ENCODE assay signal across 8 cellular contexts in the genomic region with DNA sequence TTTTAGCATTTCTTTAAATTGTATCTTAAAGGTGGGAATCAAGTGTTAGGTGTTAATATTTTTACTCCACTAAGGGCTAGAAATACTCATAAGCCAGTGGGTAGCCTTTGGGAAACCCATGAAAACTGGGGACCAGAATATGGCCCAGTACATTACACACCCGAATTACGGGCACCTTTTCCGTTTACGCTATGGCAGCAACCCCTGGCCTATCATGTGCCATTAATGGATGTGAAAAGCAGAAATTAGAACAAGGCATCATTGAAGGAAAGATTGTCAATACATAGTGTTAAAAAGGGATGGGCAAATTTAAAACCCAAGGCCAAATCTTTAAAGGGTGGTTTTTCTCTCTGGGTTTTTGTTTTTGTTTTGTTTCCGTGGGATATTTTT. TPM values are rescaled to one million over a fixed set of nuclear protein-coding genes. Genes with fewer than 3 reads are reported as not detected.
DNase-seq lines count a peak whose midpoint lies in the region; ATAC-seq and TF ChIP-seq lines count a peak whose summit lies in the region.

No MANE protein-coding gene starts in this region.

- no peak for DNase-seq in CD8-positive, alpha-beta T cell
- DNase-seq in MM.1S (no peak), neural progenitor cell (ENCODE audit: low spot score) (no peak), cerebellum (ENCODE audit: low spot score) (no peak), DMS153 treated with DMSO at 0.1 percent for 48 hours (lab: John Stamatoyannopoulos, UW; ENCODE audit: unreplicated experiment) (no peak)

- H2AFZ ChIP-seq in MM.1S (ENCODE audit: low read length) (no peak overlapping the region), neural progenitor cell (replicated peaks) (peak overlapping the region; percentile 15)

- POLR2A ChIA-PET in CD8-positive, alpha-beta T cell (lab: Charles Lee), result no interaction called here

- 65 to 68% methylated on average over 5 of the region's 5 CpGs for WGBS in ectodermal cell, 2 experiments

- H3K9ac ChIP-seq in MM.1S (ENCODE audit: low read length) (peak overlapping the region; percentile 90), neural progenitor cell (peak overlapping the region; percentile 83)

- H3K4me3 ChIP-seq in CD8-positive, alpha-beta T cell (ENCODE audit: low read depth, low read length), result peak overlapping the region; percentile 58
- H3K4me3 ChIP-seq in MM.1S (ENCODE audit: low read length) (peak overlapping the region; percentile 90), ectodermal cell (ENCODE audit: insufficient read depth, low read depth, low read length) (peak overlapping the region; percentile 86), neural progenitor cell (peak overlapping the region; percentile 92)

- H3K27ac ChIP-seq in CD8-positive, alpha-beta T cell (ENCODE audit: low read depth, low read length), result no peak overlapping the region
- peak overlapping the region; percentile 77; the same call in 1 of the 2 replicates for H3K27ac ChIP-seq in MM.1S (ENCODE audit: low read length)
- no peak overlapping the region for H3K27ac ChIP-seq in ectodermal cell (ENCODE audit: insufficient read depth, low read depth, low read length, poor library complexity, severe bottlenecking)
- H3K27ac ChIP-seq in neural progenitor cell, result no peak overlapping the region

- TF ChIP-seq CTCF in CD8-positive, alpha-beta T cell (IDR thresholded peaks at IDR 0.05), result no peak
- TF ChIP-seq CTCF in MM.1S (IDR thresholded peaks at IDR 0.05; ENCODE audit: low read length) (no peak), neural progenitor cell (IDR thresholded peaks at IDR 0.05) (no peak)

- H3K27me3 Mint-ChIP-seq in CD8-positive, alpha-beta T cell (ENCODE audit: low read depth), result no peaks in the 10 kb centered on the region
- peaks cover 2% of the 10 kb centered on the region for H3K27me3 Mint-ChIP-seq in neural progenitor cell (ENCODE audit: insufficient read depth, low read depth)

- H3K36me3 ChIP-seq in CD8-positive, alpha-beta T cell (ENCODE audit: insufficient read depth, low read length), result peaks cover 4% of the 10 kb centered on the region
- H3K36me3 ChIP-seq in MM.1S (replicated peaks; ENCODE audit: insufficient read depth, low read length) (no peaks in the 10 kb centered on the region), ectodermal cell (ENCODE audit: control insufficient read depth, insufficient read depth, low read length) (peaks cover 7% of the 10 kb centered on the region), neural progenitor cell (no peaks in the 10 kb centered on the region)

- H3K4me1 Mint-ChIP-seq in CD8-positive, alpha-beta T cell (ENCODE audit: low read depth), result peaks cover 21% of the 10 kb centered on the region
- peaks cover 31% of the 10 kb centered on the region for H3K4me1 Mint-ChIP-seq in neural progenitor cell

- intact Hi-C loops in CD8-positive, alpha-beta T cell (cut with DNase I, micrococcal nuclease), result loop anchor here (1.0 to 10.0 kb wide), 14 partner anchors 42 to 792 kb away; partner anchors contain the start of genes ATG4B (in 2 of the 2), D2HGDH (in 2 of the 2), DUSP28 (in 2 of the 2) and HDLBP (in 2 of the 2)

- CTCF ChIA-PET in CD8-positive, alpha-beta T cell (lab: Charles Lee), result no interaction called here

- H3F3A ChIP-seq in MM.1S (ENCODE audit: insufficient read depth, low read length), result peaks cover 21% of the 10 kb centered on the region
- peaks cover 34% of the 10 kb centered on the region for H3F3A ChIP-seq in neural progenitor cell (ENCODE audit: low read depth)

- H3K4me3 Mint-ChIP-seq in CD8-positive, alpha-beta T cell, result peak overlapping the region; percentile 86
- peak overlapping the region; percentile 84 for H3K4me3 Mint-ChIP-seq in neural progenitor cell

- H3K4me1 ChIP-seq in CD8-positive, alpha-beta T cell (ENCODE audit: insufficient read depth, low read length), result peaks cover 10% of the 10 kb centered on the region
- H3K4me1 ChIP-seq in MM.1S (ENCODE audit: low read length) (peaks cover 13% of the 10 kb centered on the region), ectodermal cell (ENCODE audit: control insufficient read depth, insufficient read depth, low read length) (peaks cover 6% of the 10 kb centered on the region), neural progenitor cell (peaks cover 25% of the 10 kb centered on the region)

- H3K27ac Mint-ChIP-seq in CD8-positive, alpha-beta T cell, result peak overlapping the region; percentile 67
- no peak overlapping the region for H3K27ac Mint-ChIP-seq in neural progenitor cell

- no peaks in the 10 kb centered on the region for H3K9me3 Mint-ChIP-seq in CD8-positive, alpha-beta T cell
- no peaks in the 10 kb centered on the region for H3K9me3 Mint-ChIP-seq in neural progenitor cell

- H3K79me2 ChIP-seq in MM.1S (ENCODE audit: low read length) (peaks cover 55% of the 10 kb centered on the region), neural progenitor cell (ENCODE audit: low read depth) (peaks cover 57% of the 10 kb centered on the region)

- peaks cover 24% of the 10 kb centered on the region for H3K36me3 Mint-ChIP-seq in CD8-positive, alpha-beta T cell
- peaks cover 2% of the 10 kb centered on the region for H3K36me3 Mint-ChIP-seq in neural progenitor cell

- no peaks in the 10 kb centered on the region for H3K9me3 ChIP-seq in CD8-positive, alpha-beta T cell (ENCODE audit: low read length)
- H3K9me3 ChIP-seq in MM.1S (replicated peaks; ENCODE audit: insufficient read depth, low read length) (no peaks in the 10 kb centered on the region), ectodermal cell (ENCODE audit: control insufficient read depth, low read length) (no peaks in the 10 kb centered on the region), neural progenitor cell (ENCODE audit: low read depth) (no peaks in the 10 kb centered on the region)

- H4K20me1 ChIP-seq in MM.1S (ENCODE audit: insufficient read depth, low read length), result peaks cover 3% of the 10 kb centered on the region; the same call in 1 of the 2 replicates
- H4K20me1 ChIP-seq in neural progenitor cell (ENCODE audit: low read depth), result peaks cover 61% of the 10 kb centered on the region

- H3K27me3 ChIP-seq in CD8-positive, alpha-beta T cell (ENCODE audit: insufficient read depth, low read length), result no peaks in the 10 kb centered on the region
- H3K27me3 ChIP-seq in MM.1S (replicated peaks; ENCODE audit: insufficient read depth, low read length) (no peaks in the 10 kb centered on the region), ectodermal cell (ENCODE audit: control insufficient read depth, insufficient read depth, low read length, poor library complexity, severe bottlenecking) (no peaks in the 10 kb centered on the region), neural progenitor cell (no peaks in the 10 kb centered on the region)

- no peaks in the 10 kb centered on the region for H3K9me2 ChIP-seq in MM.1S (replicated peaks; ENCODE audit: insufficient read depth, low read length)

- ATAC-seq in CD8-positive, alpha-beta T cell, result no peak
- ATAC-seq in GM21447 (IDR thresholded peaks at IDR 0.05; ENCODE audit: unreplicated experiment) (no peak), GM18498 (IDR thresholded peaks at IDR 0.05; ENCODE audit: unreplicated experiment) (no peak)

- peak overlapping the region; percentile 85 for H3K4me2 ChIP-seq in MM.1S (ENCODE audit: low read depth, low read length)
- H3K4me2 ChIP-seq in neural progenitor cell, result peak overlapping the region; percentile 99

RNA-seq across cellular contexts. Expression of gene FARP2, which starts 0.8 kb away (rescaled TPM):
- 10 to 100 TPM; 20.6 to 22.5 TPM for total RNA-seq in CD8-positive, alpha-beta T cell
- polyA plus RNA-seq in ectodermal cell (2013, experiment 1 of 4), result 32.2 TPM
- polyA plus RNA-seq in ectodermal cell (2013, experiment 2 of 4), result 34.4 TPM
- polyA plus RNA-seq in ectodermal cell (2013, experiment 3 of 4), result 32.5 TPM
- polyA plus RNA-seq in ectodermal cell (2013, experiment 4 of 4), result 33.7 TPM
- total RNA-seq in neural progenitor cell (ENCODE audit: low replicate concordance) (28.6 and 32.3 TPM in 2 replicates), cerebellum (48.7 TPM)

RNA-seq across cellular contexts. Expression of gene SEPTIN2, which starts 41.1 kb away (rescaled TPM):
- total RNA-seq in CD8-positive, alpha-beta T cell, result 100 to 1,000 TPM; 216 to 246 TPM
- 472 TPM for polyA plus RNA-seq in ectodermal cell (2013, experiment 1 of 4)
- 476 TPM for polyA plus RNA-seq in ectodermal cell (2013, experiment 2 of 4)
- 391 TPM for polyA plus RNA-seq in ectodermal cell (2013, experiment 3 of 4)
- polyA plus RNA-seq in ectodermal cell (2013, experiment 4 of 4), result 425 TPM
- total RNA-seq in neural progenitor cell (ENCODE audit: low replicate concordance) (452 and 632 TPM in 2 replicates), cerebellum (335 TPM)

RNA-seq across cellular contexts. Expression of gene HDLBP, which starts 41.4 kb away (rescaled TPM):
- total RNA-seq in CD8-positive, alpha-beta T cell, result 100 to 1,000 TPM in 1 of 2 experiments, 10 to 100 TPM in 1; 97.5 to 104 TPM
- 249 TPM for polyA plus RNA-seq in ectodermal cell (2013, experiment 1 of 4)
- 243 TPM for polyA plus RNA-seq in ectodermal cell (2013, experiment 2 of 4)
- polyA plus RNA-seq in ectodermal cell (2013, experiment 3 of 4), result 227 TPM
- polyA plus RNA-seq in ectodermal cell (2013, experiment 4 of 4), result 217 TPM
- total RNA-seq in neural progenitor cell (ENCODE audit: low replicate concordance) (251 and 269 TPM in 2 replicates), cerebellum (183 TPM)
